ENCODE assay signal across 31 cellular contexts in genomic region chr12:2622460-2622859, GRCh38.
"Had no signal": no experiment of that assay in that cellular context is flagged by ENCODE, and none has a peak within 500 bp of the region (broad histone marks: within the 10 kb centered on the region; RNA-seq: fewer than 3 reads in every experiment).

No MANE protein-coding gene starts in this region.

- H3K9me3 ChIP-seq: adrenal gland, ascending aorta, breast epithelium had no signal

- H3K27ac Mint-ChIP-seq: activated CD4-positive, alpha-beta memory T cell treated with anti-CD3 and anti-CD28 coated beads for 36 hours; activated CD4-positive, alpha-beta T cell treated with anti-CD3 and anti-CD28 coated beads for 36 hours; activated CD4-positive, alpha-beta T cell treated with anti-CD3 and anti-CD28 coated beads, Interleukin-2, amount 10 ng/mL, durations not matched to agents 24 days and 14 days; activated CD8-positive, alpha-beta memory T cell treated with anti-CD3 and anti-CD28 coated beads, Interleukin-2, amount 10 ng/mL, durations not matched to agents 7 days and 5 days; activated CD8-positive, alpha-beta T cell treated with anti-CD3 and anti-CD28 coated beads, Interleukin-2, amount 10 ng/mL, durations not matched to agents 7 days and 5 days; activated naive CD4-positive, alpha-beta T cell treated with anti-CD3 and anti-CD28 coated beads for 36 hours; activated naive CD4-positive, alpha-beta T cell treated with anti-CD3 and anti-CD28 coated beads, Interleukin-2, amount 50 U/mL, for 24 hours; activated naive CD8-positive, alpha-beta T cell treated with anti-CD3 and anti-CD28 coated beads for 36 hours; activated naive CD8-positive, alpha-beta T cell treated with anti-CD3 and anti-CD28 coated beads, Interleukin-2, amount 50 U/mL, for 24 hours; activated T-helper 1 cell treated with anti-CD3 and anti-CD28 coated beads, Interleukin-12 subunit alpha, Interleukin-12 subunit beta, Interleukin-2, Interleukin-4 antibody, amounts not matched to agents 30 ng/mL and 10 ng/mL and 1 ng/mL, durations not matched to agents 14 hours and 24 hours and 36 hours; activated T-helper 2 cell treated with anti-CD3 and anti-CD28 coated beads, Interferon-gamma antibody, Interleukin-2, Interleukin-4, amounts not matched to agents 10 μg/mL and 5 μg/mL and 100 μg/mL, durations not matched to agents 14 hours and 24 hours and 36 hours; dendritic cell treated with granulocyte-macrophage colony-stimulating factor and Interleukin-4, amounts not matched to agents 40 ng/mL and 50 ng/mL, for 4 days; endodermal cell had no signal

- H3K27ac ChIP-seq: adrenal gland, ascending aorta, breast epithelium, cardiac muscle cell had no signal

- H3K4me3 Mint-ChIP-seq: activated CD4-positive, alpha-beta memory T cell treated with anti-CD3 and anti-CD28 coated beads for 36 hours; activated CD4-positive, alpha-beta T cell treated with anti-CD3 and anti-CD28 coated beads for 36 hours; activated CD4-positive, alpha-beta T cell treated with anti-CD3 and anti-CD28 coated beads, Interleukin-2, amount 10 ng/mL, durations not matched to agents 24 days and 14 days; activated CD8-positive, alpha-beta memory T cell treated with anti-CD3 and anti-CD28 coated beads, Interleukin-2, amount 10 ng/mL, durations not matched to agents 7 days and 5 days; activated CD8-positive, alpha-beta T cell treated with anti-CD3 and anti-CD28 coated beads, Interleukin-2, amount 10 ng/mL, durations not matched to agents 7 days and 5 days; activated naive CD4-positive, alpha-beta T cell treated with anti-CD3 and anti-CD28 coated beads for 36 hours; activated naive CD4-positive, alpha-beta T cell treated with anti-CD3 and anti-CD28 coated beads, Interleukin-2, amount 50 U/mL, for 24 hours; activated naive CD8-positive, alpha-beta T cell treated with anti-CD3 and anti-CD28 coated beads for 36 hours; activated naive CD8-positive, alpha-beta T cell treated with anti-CD3 and anti-CD28 coated beads, Interleukin-2, amount 50 U/mL, for 24 hours; activated T-helper 1 cell treated with anti-CD3 and anti-CD28 coated beads, Interleukin-12 subunit alpha, Interleukin-12 subunit beta, Interleukin-2, Interleukin-4 antibody, amounts not matched to agents 30 ng/mL and 10 ng/mL and 1 ng/mL, durations not matched to agents 14 hours and 24 hours and 36 hours; brain; central memory CD8-positive, alpha-beta T cell; dendritic cell treated with granulocyte-macrophage colony-stimulating factor and Interleukin-4, amounts not matched to agents 40 ng/mL and 50 ng/mL, for 4 days; endodermal cell had no signal

- H3K4me1 ChIP-seq: adrenal gland, ascending aorta had no signal

- H3K9me3 Mint-ChIP-seq: activated CD4-positive, alpha-beta memory T cell treated with anti-CD3 and anti-CD28 coated beads for 36 hours; activated CD4-positive, alpha-beta T cell treated with anti-CD3 and anti-CD28 coated beads, Interleukin-2, amount 10 ng/mL, durations not matched to agents 24 days and 14 days; activated naive CD4-positive, alpha-beta T cell treated with anti-CD3 and anti-CD28 coated beads for 36 hours; activated naive CD4-positive, alpha-beta T cell treated with anti-CD3 and anti-CD28 coated beads, Interleukin-2, amount 50 U/mL, for 24 hours; activated naive CD8-positive, alpha-beta T cell treated with anti-CD3 and anti-CD28 coated beads for 36 hours; activated naive CD8-positive, alpha-beta T cell treated with anti-CD3 and anti-CD28 coated beads, Interleukin-2, amount 50 U/mL, for 24 hours; activated T-helper 1 cell treated with anti-CD3 and anti-CD28 coated beads, Interleukin-12 subunit alpha, Interleukin-12 subunit beta, Interleukin-2, Interleukin-4 antibody, amounts not matched to agents 30 ng/mL and 10 ng/mL and 1 ng/mL, durations not matched to agents 14 hours and 24 hours and 36 hours; activated T-helper 2 cell treated with anti-CD3 and anti-CD28 coated beads, Interferon-gamma antibody, Interleukin-2, Interleukin-4, amounts not matched to agents 10 μg/mL and 5 μg/mL and 100 μg/mL, durations not matched to agents 14 hours and 24 hours and 36 hours; brain; central memory CD8-positive, alpha-beta T cell; dendritic cell treated with granulocyte-macrophage colony-stimulating factor and Interleukin-4, amounts not matched to agents 40 ng/mL and 50 ng/mL, for 4 days; endodermal cell had no signal

- H3K4me3 ChIP-seq: adrenal gland, ascending aorta, breast epithelium, cardiac muscle cell, coronary artery, dorsolateral prefrontal cortex had no signal

- H3K4me1 Mint-ChIP-seq: activated CD8-positive, alpha-beta memory T cell treated with anti-CD3 and anti-CD28 coated beads, Interleukin-2, amount 10 ng/mL, durations not matched to agents 7 days and 5 days; activated naive CD4-positive, alpha-beta T cell treated with anti-CD3 and anti-CD28 coated beads, Interleukin-2, amount 50 U/mL, for 24 hours; activated naive CD8-positive, alpha-beta T cell treated with anti-CD3 and anti-CD28 coated beads for 36 hours; activated naive CD8-positive, alpha-beta T cell treated with anti-CD3 and anti-CD28 coated beads, Interleukin-2, amount 50 U/mL, for 24 hours; central memory CD8-positive, alpha-beta T cell had no signal

- H3K27me3 Mint-ChIP-seq: brain had no signal

- DNase-seq: activated CD4-positive, alpha-beta memory T cell treated with anti-CD3 and anti-CD28 coated beads for 36 hours; activated CD4-positive, alpha-beta T cell treated with anti-CD3 and anti-CD28 coated beads for 36 hours; activated CD4-positive, alpha-beta T cell treated with anti-CD3 and anti-CD28 coated beads, Interleukin-2, amount 10 ng/mL, durations not matched to agents 24 days and 14 days; activated CD4-positive, CD25-positive, alpha-beta regulatory T cell; activated CD4-positive, CD25-positive, alpha-beta regulatory T cell treated with anti-CD3 and anti-CD28 coated beads, Interleukin-2, amount 50 U/mL, for 72 hours; activated CD8-positive, alpha-beta memory T cell treated with anti-CD3 and anti-CD28 coated beads, Interleukin-2, amount 10 ng/mL, durations not matched to agents 7 days and 5 days; activated CD8-positive, alpha-beta memory T cell treated with anti-CD3 and anti-CD28 coated beads, Interleukin-2, amount 50 U/mL, for 4 hours; activated CD8-positive, alpha-beta T cell treated with anti-CD3 and anti-CD28 coated beads, Interleukin-2, amount 10 ng/mL, durations not matched to agents 7 days and 5 days; activated effector memory CD4-positive, alpha-beta T cell treated with anti-CD3 and anti-CD28 coated beads, Interleukin-2, amount 50 U/mL, for 16 hours; activated naive CD4-positive, alpha-beta T cell treated with anti-CD3 and anti-CD28 coated beads for 36 hours; activated naive CD8-positive, alpha-beta T cell treated with anti-CD3 and anti-CD28 coated beads for 36 hours; activated naive CD8-positive, alpha-beta T cell treated with anti-CD3 and anti-CD28 coated beads, Interleukin-2, amount 50 U/mL, for 24 hours; activated T-cell treated with anti-CD3 and anti-CD28 coated beads, Interleukin-2, amount 50 U/mL, for 1 hour; activated T-cell treated with anti-CD3 and anti-CD28 coated beads, Interleukin-2, amount 50 U/mL, for 48 hours; adrenal gland; dorsolateral prefrontal cortex; effector memory CD4-positive, alpha-beta T cell; endodermal cell; foreskin fibroblast; T-helper 2 cell had no signal

- ATAC-seq: activated CD4-positive, alpha-beta T cell treated with anti-CD3 and anti-CD28 coated beads for 36 hours; activated CD8-positive, alpha-beta memory T cell treated with anti-CD3 and anti-CD28 coated beads, Interleukin-2, amount 10 ng/mL, durations not matched to agents 7 days and 5 days; activated CD8-positive, alpha-beta T cell treated with anti-CD3 and anti-CD28 coated beads, Interleukin-2, amount 10 ng/mL, durations not matched to agents 7 days and 5 days; activated naive CD8-positive, alpha-beta T cell treated with anti-CD3 and anti-CD28 coated beads, Interleukin-2, amount 50 U/mL, for 24 hours; esophagus mucosa had no signal

- H3K27me3 ChIP-seq: adrenal gland, ascending aorta, breast epithelium, cardiac muscle cell, dorsolateral prefrontal cortex had no signal

- H3K36me3 ChIP-seq: adrenal gland, breast epithelium had no signal

- H3K36me3 Mint-ChIP-seq: activated CD4-positive, alpha-beta memory T cell treated with anti-CD3 and anti-CD28 coated beads for 36 hours; activated CD8-positive, alpha-beta memory T cell treated with anti-CD3 and anti-CD28 coated beads, Interleukin-2, amount 10 ng/mL, durations not matched to agents 7 days and 5 days; activated naive CD4-positive, alpha-beta T cell treated with anti-CD3 and anti-CD28 coated beads, Interleukin-2, amount 50 U/mL, for 24 hours; activated naive CD8-positive, alpha-beta T cell treated with anti-CD3 and anti-CD28 coated beads for 36 hours had no signal
